ENCODE assay signal across 2 cellular contexts in the genomic region with DNA sequence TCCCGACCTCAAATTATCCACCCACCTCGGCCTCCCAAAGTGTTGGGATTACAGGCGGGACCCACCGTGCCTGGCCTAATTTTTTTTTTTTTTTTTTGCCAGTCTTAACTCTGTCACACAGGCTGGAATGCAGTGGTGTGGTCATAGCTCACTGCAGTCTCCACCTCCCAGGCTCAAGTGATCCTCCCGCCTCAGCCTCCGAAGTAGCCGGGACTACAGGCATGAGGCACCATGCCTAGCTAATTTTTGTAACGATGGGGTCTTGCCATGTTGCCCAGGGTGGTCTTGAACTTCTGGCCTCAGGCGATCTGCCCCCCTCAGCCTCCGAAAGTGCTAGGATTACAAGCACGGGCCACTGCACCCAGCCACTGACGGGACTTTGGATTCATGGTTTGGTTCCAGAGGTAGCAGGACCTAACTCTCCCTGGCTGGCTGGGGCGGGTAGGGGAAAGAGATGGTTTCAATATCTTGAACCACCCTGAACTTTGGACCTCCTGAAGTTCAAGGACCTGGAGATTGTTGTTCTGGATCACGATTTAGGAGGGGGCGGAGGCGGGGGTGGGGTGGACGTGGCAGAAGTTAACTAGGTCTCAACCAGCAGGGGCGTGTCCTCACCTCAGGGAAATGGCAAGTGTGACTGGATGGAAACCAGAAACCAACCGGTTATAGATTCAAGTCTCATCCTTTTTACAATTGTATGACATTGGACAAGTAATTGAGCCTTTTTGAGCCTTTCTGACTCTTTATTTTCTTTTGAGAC.
A peak's percentile ranks its signal among the peaks of the same experiment; 100 is the strongest.
TF ChIP-seq lines count a peak whose summit lies in the region.

No MANE protein-coding gene starts in this region.

TF ChIP-seq in HEK293, 187 proteins besides CTCF, POLR2A, EP300 and RAD21:
- 0 out of 2 replicates have a peak, but pooled peaks have one; percentile 65 for TF ChIP-seq ZFP69B (tag by site-specific recombination; IDR thresholded peaks at IDR 0.05)
- TF ChIP-seq ZNF623 (tag by site-specific recombination; IDR thresholded peaks at IDR 0.05), result no peak
- TF ChIP-seq KLF1 (tag by site-specific recombination; IDR thresholded peaks at IDR 0.05), result peak; percentile 27
- TF ChIP-seq ZNF692 (tag by site-specific recombination; IDR thresholded peaks at IDR 0.05), result 0 out of 2 replicates have a peak, but pooled peaks have one; percentile 20

TF ChIP-seq in K562, 482 proteins besides CTCF, POLR2A, EP300 and RAD21:
- TF ChIP-seq, protein P1, sequence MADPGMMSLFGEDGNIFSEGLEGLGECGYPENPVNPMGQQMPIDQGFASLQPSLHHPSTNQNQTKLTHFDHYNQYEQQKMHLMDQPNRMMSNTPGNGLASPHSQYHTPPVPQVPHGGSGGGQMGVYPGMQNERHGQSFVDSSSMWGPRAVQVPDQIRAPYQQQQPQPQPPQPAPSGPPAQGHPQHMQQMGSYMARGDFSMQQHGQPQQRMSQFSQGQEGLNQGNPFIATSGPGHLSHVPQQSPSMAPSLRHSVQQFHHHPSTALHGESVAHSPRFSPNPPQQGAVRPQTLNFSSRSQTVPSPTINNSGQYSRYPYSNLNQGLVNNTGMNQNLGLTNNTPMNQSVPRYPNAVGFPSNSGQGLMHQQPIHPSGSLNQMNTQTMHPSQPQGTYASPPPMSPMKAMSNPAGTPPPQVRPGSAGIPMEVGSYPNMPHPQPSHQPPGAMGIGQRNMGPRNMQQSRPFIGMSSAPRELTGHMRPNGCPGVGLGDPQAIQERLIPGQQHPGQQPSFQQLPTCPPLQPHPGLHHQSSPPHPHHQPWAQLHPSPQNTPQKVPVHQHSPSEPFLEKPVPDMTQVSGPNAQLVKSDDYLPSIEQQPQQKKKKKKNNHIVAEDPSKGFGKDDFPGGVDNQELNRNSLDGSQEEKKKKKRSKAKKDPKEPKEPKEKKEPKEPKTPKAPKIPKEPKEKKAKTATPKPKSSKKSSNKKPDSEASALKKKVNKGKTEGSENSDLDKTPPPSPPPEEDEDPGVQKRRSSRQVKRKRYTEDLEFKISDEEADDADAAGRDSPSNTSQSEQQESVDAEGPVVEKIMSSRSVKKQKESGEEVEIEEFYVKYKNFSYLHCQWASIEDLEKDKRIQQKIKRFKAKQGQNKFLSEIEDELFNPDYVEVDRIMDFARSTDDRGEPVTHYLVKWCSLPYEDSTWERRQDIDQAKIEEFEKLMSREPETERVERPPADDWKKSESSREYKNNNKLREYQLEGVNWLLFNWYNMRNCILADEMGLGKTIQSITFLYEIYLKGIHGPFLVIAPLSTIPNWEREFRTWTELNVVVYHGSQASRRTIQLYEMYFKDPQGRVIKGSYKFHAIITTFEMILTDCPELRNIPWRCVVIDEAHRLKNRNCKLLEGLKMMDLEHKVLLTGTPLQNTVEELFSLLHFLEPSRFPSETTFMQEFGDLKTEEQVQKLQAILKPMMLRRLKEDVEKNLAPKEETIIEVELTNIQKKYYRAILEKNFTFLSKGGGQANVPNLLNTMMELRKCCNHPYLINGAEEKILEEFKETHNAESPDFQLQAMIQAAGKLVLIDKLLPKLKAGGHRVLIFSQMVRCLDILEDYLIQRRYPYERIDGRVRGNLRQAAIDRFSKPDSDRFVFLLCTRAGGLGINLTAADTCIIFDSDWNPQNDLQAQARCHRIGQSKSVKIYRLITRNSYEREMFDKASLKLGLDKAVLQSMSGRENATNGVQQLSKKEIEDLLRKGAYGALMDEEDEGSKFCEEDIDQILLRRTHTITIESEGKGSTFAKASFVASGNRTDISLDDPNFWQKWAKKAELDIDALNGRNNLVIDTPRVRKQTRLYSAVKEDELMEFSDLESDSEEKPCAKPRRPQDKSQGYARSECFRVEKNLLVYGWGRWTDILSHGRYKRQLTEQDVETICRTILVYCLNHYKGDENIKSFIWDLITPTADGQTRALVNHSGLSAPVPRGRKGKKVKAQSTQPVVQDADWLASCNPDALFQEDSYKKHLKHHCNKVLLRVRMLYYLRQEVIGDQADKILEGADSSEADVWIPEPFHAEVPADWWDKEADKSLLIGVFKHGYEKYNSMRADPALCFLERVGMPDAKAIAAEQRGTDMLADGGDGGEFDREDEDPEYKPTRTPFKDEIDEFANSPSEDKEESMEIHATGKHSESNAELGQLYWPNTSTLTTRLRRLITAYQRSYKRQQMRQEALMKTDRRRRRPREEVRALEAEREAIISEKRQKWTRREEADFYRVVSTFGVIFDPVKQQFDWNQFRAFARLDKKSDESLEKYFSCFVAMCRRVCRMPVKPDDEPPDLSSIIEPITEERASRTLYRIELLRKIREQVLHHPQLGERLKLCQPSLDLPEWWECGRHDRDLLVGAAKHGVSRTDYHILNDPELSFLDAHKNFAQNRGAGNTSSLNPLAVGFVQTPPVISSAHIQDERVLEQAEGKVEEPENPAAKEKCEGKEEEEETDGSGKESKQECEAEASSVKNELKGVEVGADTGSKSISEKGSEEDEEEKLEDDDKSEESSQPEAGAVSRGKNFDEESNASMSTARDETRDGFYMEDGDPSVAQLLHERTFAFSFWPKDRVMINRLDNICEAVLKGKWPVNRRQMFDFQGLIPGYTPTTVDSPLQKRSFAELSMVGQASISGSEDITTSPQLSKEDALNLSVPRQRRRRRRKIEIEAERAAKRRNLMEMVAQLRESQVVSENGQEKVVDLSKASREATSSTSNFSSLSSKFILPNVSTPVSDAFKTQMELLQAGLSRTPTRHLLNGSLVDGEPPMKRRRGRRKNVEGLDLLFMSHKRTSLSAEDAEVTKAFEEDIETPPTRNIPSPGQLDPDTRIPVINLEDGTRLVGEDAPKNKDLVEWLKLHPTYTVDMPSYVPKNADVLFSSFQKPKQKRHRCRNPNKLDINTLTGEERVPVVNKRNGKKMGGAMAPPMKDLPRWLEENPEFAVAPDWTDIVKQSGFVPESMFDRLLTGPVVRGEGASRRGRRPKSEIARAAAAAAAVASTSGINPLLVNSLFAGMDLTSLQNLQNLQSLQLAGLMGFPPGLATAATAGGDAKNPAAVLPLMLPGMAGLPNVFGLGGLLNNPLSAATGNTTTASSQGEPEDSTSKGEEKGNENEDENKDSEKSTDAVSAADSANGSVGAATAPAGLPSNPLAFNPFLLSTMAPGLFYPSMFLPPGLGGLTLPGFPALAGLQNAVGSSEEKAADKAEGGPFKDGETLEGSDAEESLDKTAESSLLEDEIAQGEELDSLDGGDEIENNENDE (IDR thresholded peaks at IDR 0.05; ENCODE audit: low read depth, low read length), result no peak
- TF ChIP-seq, protein P2, sequence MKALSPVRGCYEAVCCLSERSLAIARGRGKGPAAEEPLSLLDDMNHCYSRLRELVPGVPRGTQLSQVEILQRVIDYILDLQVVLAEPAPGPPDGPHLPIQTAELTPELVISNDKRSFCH (CRISPR knock-in tag; IDR thresholded peaks at IDR 0.05), result no peak
- TF ChIP-seq, protein P2 (tag; IDR thresholded peaks at IDR 0.05), result no peak
- TF ChIP-seq HMBOX1 (IDR thresholded peaks at IDR 0.05) (peak; percentile 97), HLTF (IDR thresholded peaks at IDR 0.05) (no peak), EP400 (IDR thresholded peaks at IDR 0.05) (peak; percentile 28; the same call in 1 of the 2 replicates), EGR1 (conservative IDR thresholded peaks at IDR 0.05) (peak; percentile 88), VEZF1 (CRISPR knock-in tag; IDR thresholded peaks at IDR 0.05) (peak; percentile 42; the same call in 1 of the 2 replicates), KAT7 (CRISPR knock-in tag; IDR thresholded peaks at IDR 0.05; ENCODE audit: borderline replicate concordance) (no peak)
